ENCODE assay signal across 24 cellular contexts in genomic region chr2:21466528-21466927, GRCh38.
"Had no signal": no experiment of that assay in that cellular context is flagged by ENCODE, and none has a peak within 500 bp of the region (broad histone marks: within the 10 kb centered on the region; RNA-seq: fewer than 3 reads in every experiment).

No MANE protein-coding gene starts in this region.

- ATAC-seq: activated CD4-positive, alpha-beta T cell treated with anti-CD3 and anti-CD28 coated beads for 36 hours; activated T-cell treated with anti-CD3 and anti-CD28 coated beads, Interleukin-2, amount 50 U/mL, for 72 hours; body of pancreas; Panc1; Right ventricle myocardium inferior had no signal

- DNase-seq: activated CD4-positive, alpha-beta memory T cell treated with anti-CD3 and anti-CD28 coated beads, Interleukin-2, amount 10 ng/mL, durations not matched to agents 7 days and 5 days; activated CD4-positive, alpha-beta T cell treated with anti-CD3 and anti-CD28 coated beads for 36 hours; activated CD4-positive, alpha-beta T cell treated with anti-CD3 and anti-CD28 coated beads, Interleukin-2, amount 50 U/mL, for 1 hour; activated naive CD4-positive, alpha-beta T cell; activated T-cell treated with anti-CD3 and anti-CD28 coated beads for 4 hours; activated T-cell treated with anti-CD3 and anti-CD28 coated beads, Interleukin-2, amount 50 U/mL, for 72 hours; aorta; body of pancreas; Kasumi-1; KBM-7; NCI-H1092; NCI-H1417; NCI-H1930; NCI-H2171 treated with DMSO at 0.1 percent for 48 hours; NCI-H226; NCI-H526; NCI-H774; OCI-M1; RPMI8226; SK-N-SH; T-helper 1 cell; WERI-Rb-1 had no signal

- H3K4me2 ChIP-seq: SK-N-SH had no signal

- H3K27ac ChIP-seq: body of pancreas, WERI-Rb-1 had no signal

- H3K4me1 ChIP-seq: body of pancreas had no signal

- H3K9ac ChIP-seq: SK-N-SH had no signal

- H3K36me3 ChIP-seq: WERI-Rb-1 had no signal

- H3K27me3 ChIP-seq: body of pancreas had no signal

- H3K9me3 ChIP-seq: body of pancreas had no signal

- H3K4me3 ChIP-seq: body of pancreas had no signal
